Comparison of ENCODE assay signal across 8 cellular contexts in genomic region chr19:15631817-15632216, GRCh38. TPM values are rescaled to one million over a fixed set of nuclear protein-coding genes. Genes with fewer than 3 reads are reported as not detected.
A peak's percentile ranks its signal among the peaks of the same experiment; 100 is the strongest.
DNase-seq lines count a peak whose midpoint lies in the region; ATAC-seq, FAIRE-seq and TF ChIP-seq lines count a peak whose summit lies in the region.

No MANE protein-coding gene starts in this region.

- H3K27ac ChIP-seq in foreskin keratinocyte: no peak overlapping the region

- FAIRE-seq in GM18507 (lab: Jason Lieb, UNC): no peak

- no peaks in the 10 kb centered on the region for H3K9me3 ChIP-seq in T-helper 17 cell (ENCODE audit: control insufficient read depth, low read length, poor library complexity, severe bottlenecking)

- no peaks in the 10 kb centered on the region for H3K4me1 ChIP-seq in foreskin keratinocyte

- no peak overlapping the region for H3K27ac Mint-ChIP-seq in T-helper 17 cell

- CTCF ChIA-PET in BJ (lab: Yijun Ruan, JAX): interaction anchor here (0.6 kb wide), 1 partner anchor 574 kb away, joined by 6 read pairs; no protein-coding TSS in a partner anchor

- DNase-seq in BJ (ENCODE audit: low read depth) (no peak), GM18507 (ENCODE audit: extremely low spot score, insufficient read length, low read depth) (peak; percentile 8), T-helper 17 cell (peak in 2 of 3 donors; percentile 24 to 30), foreskin keratinocyte (no peak), NCI-H1048 (lab: John Stamatoyannopoulos, UW) (no peak)
- no peak for DNase-seq in activated CD4-positive, CD25-positive, alpha-beta regulatory T cell (lab: John Stamatoyannopoulos, UW)

- no peak overlapping the region for H3K4me3 ChIP-seq in BJ (ENCODE audit: low read depth, low read length)

- no peak overlapping the region for H3K4me3 Mint-ChIP-seq in T-helper 17 cell

- ATAC-seq in T-helper 17 cell (no peak), foreskin keratinocyte (no peak), GM19324 (IDR thresholded peaks at IDR 0.05; ENCODE audit: low FRiP score, unreplicated experiment) (no peak), GM19455 (IDR thresholded peaks at IDR 0.05; ENCODE audit: unreplicated experiment) (no peak)

- H3K36me3 ChIP-seq in BJ (ENCODE audit: control insufficient read depth, insufficient read depth, low read length): no peaks in the 10 kb centered on the region

- TF ChIP-seq CTCF in BJ (IDR thresholded peaks at IDR 0.05; ENCODE audit: insufficient read depth, low read depth, low read length) (peak; percentile 38; the same call in 1 of the 2 replicates), foreskin keratinocyte (conservative IDR thresholded peaks at IDR 0.05) (peak; percentile 64)

- POLR2A ChIA-PET in BJ (lab: Charles Lee): no interaction called here

- H3K27me3 ChIP-seq in BJ (ENCODE audit: control insufficient read depth, insufficient read depth, low read length) (no peaks in the 10 kb centered on the region), foreskin keratinocyte (no peaks in the 10 kb centered on the region)

- peaks cover 12% of the 10 kb centered on the region for H3K4me1 Mint-ChIP-seq in T-helper 17 cell

- H3K36me3 Mint-ChIP-seq in T-helper 17 cell (ENCODE audit: low read depth): no peaks in the 10 kb centered on the region

- H3K27me3 Mint-ChIP-seq in T-helper 17 cell: peaks cover 20% of the 10 kb centered on the region

RNA-seq across cellular contexts. Expression of gene CYP4F3, which starts 8.9 kb away (rescaled TPM):
- polyA plus RNA-seq in BJ (2011; rRNA removed): not detected in 2 replicates
- not detected in 2 replicates for polyA minus RNA-seq in BJ (2011; rRNA and poly(A)+ RNA removed)
- under 1 TPM in 1 of 2 donors, not detected in 1; 0.22 TPM for total RNA-seq in T-helper 17 cell
- 0.07 and 0.10 TPM in 2 replicates for total RNA-seq in foreskin keratinocyte
- 0.02 and 0.03 TPM in 2 replicates for polyA plus RNA-seq in foreskin keratinocyte

RNA-seq across cellular contexts. Expression of gene CYP4F8, which starts 16.8 kb away (rescaled TPM):
- not detected in 2 replicates for polyA plus RNA-seq in BJ (2011; rRNA removed)
- not detected in 2 replicates for polyA minus RNA-seq in BJ (2011; rRNA and poly(A)+ RNA removed)
- total RNA-seq in T-helper 17 cell: not detected
- total RNA-seq in foreskin keratinocyte: not detected in 2 replicates
- polyA plus RNA-seq in foreskin keratinocyte: not detected in 2 replicates

RNA-seq across cellular contexts. Expression of gene CYP4F12, which starts 41.1 kb away (rescaled TPM):
- polyA plus RNA-seq in BJ (2011; rRNA removed) (not detected in 2 replicates), foreskin keratinocyte (0.06 TPM in 1 of 2 replicates, not detected in the other)
- polyA minus RNA-seq in BJ (2011; rRNA and poly(A)+ RNA removed): not detected in 2 replicates
- total RNA-seq in T-helper 17 cell (1 to 10 TPM; 1.9 to 5.2 TPM), foreskin keratinocyte (0.07 and 0.31 TPM in 2 replicates)

Comparison
In these comparisons a context has a peak if more than half of its experiments do, and no peak if none do; other contexts are left out.
1. DNase-seq: peak in GM18507 (single experiment) and T-helper 17 cell (2 of 3); none in BJ (single experiment), foreskin keratinocyte (0 of 2), activated CD4-positive, CD25-positive, alpha-beta regulatory T cell (0 of 4) and NCI-H1048 (single experiment).